38 cellular contexts compared by ENCODE assay signal in the genomic region with DNA sequence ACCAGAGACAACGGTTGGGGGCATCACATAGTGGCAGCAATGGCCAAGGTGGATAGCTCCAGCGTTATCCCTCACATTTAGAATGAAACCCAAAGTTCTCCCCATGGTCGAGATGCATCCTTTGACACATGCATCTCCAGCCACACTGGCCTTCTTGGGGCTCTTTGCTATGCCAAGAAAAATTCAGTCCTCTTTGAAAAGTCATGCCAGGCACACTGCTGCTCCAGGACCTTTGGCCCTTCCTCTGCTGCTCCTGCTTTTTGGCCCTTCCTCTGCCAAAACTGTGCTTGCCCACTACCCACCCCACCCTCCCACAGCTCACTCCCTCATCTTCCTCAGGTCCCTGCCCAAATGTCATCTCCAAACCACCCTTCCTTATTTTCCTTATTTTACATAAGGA.
"Had no signal": no experiment of that assay in that cellular context is flagged by ENCODE, and none has a peak within 500 bp of the region (broad histone marks: within the 10 kb centered on the region; RNA-seq: fewer than 3 reads in every experiment).

No MANE protein-coding gene starts in this region.

- DNase-seq: activated effector memory CD4-positive, alpha-beta T cell treated with anti-CD3 and anti-CD28 coated beads, Interleukin-2, amount 50 U/mL, for 16 hours; activated effector memory CD4-positive, alpha-beta T cell treated with Interleukin-2 at 50 U/mL for 16 hours; activated gamma-delta T cell; activated gamma-delta T cell treated with Interleukin-2 at 50 U/mL for 16 hours; activated naive CD4-positive, alpha-beta T cell; activated naive CD4-positive, alpha-beta T cell treated with anti-CD3 and anti-CD28 coated beads for 36 hours; activated naive CD4-positive, alpha-beta T cell treated with anti-CD3 and anti-CD28 coated beads, Interleukin-2, amount 10 ng/mL, durations not matched to agents 7 days and 5 days; activated naive CD4-positive, alpha-beta T cell treated with anti-CD3 and anti-CD28 coated beads, Interleukin-2, amount 50 U/mL, for 16 hours; activated naive CD4-positive, alpha-beta T cell treated with Interleukin-2 at 50 U/mL for 16 hours; activated naive CD8-positive, alpha-beta T cell treated with anti-CD3 and anti-CD28 coated beads for 36 hours; activated naive CD8-positive, alpha-beta T cell treated with anti-CD3 and anti-CD28 coated beads, Interleukin-2, amount 10 ng/mL, durations not matched to agents 7 days and 5 days; activated naive CD8-positive, alpha-beta T cell treated with anti-CD3 and anti-CD28 coated beads, Interleukin-2, amount 50 U/mL, for 24 hours; activated T-cell treated with anti-CD3 and anti-CD28 coated beads, Interleukin-2, amount 50 U/mL, for 1 hour; activated T-cell treated with anti-CD3 and anti-CD28 coated beads, Interleukin-2, amount 50 U/mL, for 24 hours; activated T-cell treated with anti-CD3 and anti-CD28 coated beads, Interleukin-2, amount 50 U/mL, for 4 hours; activated T-cell treated with anti-CD3 and anti-CD28 coated beads, Interleukin-2, amount 50 U/mL, for 48 hours; activated T-cell treated with anti-CD3 and anti-CD28 coated beads, Interleukin-2, amount 50 U/mL, for 72 hours; adrenal gland; amniotic stem cell; amygdala; anterior cingulate cortex; aorta; body of pancreas; brain microvascular endothelial cell; caudate nucleus; central memory CD4-positive, alpha-beta T cell; cerebellar nuclear complex had no signal

- H3K9me3 Mint-ChIP-seq: activated naive CD4-positive, alpha-beta T cell treated with anti-CD3 and anti-CD28 coated beads for 36 hours; activated naive CD4-positive, alpha-beta T cell treated with anti-CD3 and anti-CD28 coated beads, Interleukin-2, amount 10 ng/mL, durations not matched to agents 7 days and 5 days; activated naive CD8-positive, alpha-beta T cell treated with anti-CD3 and anti-CD28 coated beads for 36 hours; activated naive CD8-positive, alpha-beta T cell treated with anti-CD3 and anti-CD28 coated beads, Interleukin-2, amount 10 ng/mL, durations not matched to agents 7 days and 5 days; activated T-cell treated with anti-CD3 and anti-CD28 coated beads, Interleukin-2, amount 50 U/mL, for 24 hours; activated T-helper 1 cell treated with anti-CD3 and anti-CD28 coated beads, Interleukin-12 subunit alpha, Interleukin-12 subunit beta, Interleukin-2, Interleukin-4 antibody, amounts not matched to agents 30 ng/mL and 10 ng/mL and 1 ng/mL, durations not matched to agents 14 hours and 24 hours and 36 hours; activated T-helper 2 cell treated with anti-CD3 and anti-CD28 coated beads, Interferon-gamma antibody, Interleukin-2, Interleukin-4, amounts not matched to agents 10 μg/mL and 5 μg/mL and 100 μg/mL, durations not matched to agents 14 hours and 24 hours and 36 hours; brain; central memory CD8-positive, alpha-beta T cell had no signal

- H3K27ac ChIP-seq: adrenal gland, ascending aorta, body of pancreas, brain microvascular endothelial cell, breast epithelium, cardiac muscle cell had no signal

- H3K4me1 Mint-ChIP-seq: activated naive CD4-positive, alpha-beta T cell treated with anti-CD3 and anti-CD28 coated beads, Interleukin-2, amount 10 ng/mL, durations not matched to agents 7 days and 5 days; activated naive CD4-positive, alpha-beta T cell treated with anti-CD3 and anti-CD28 coated beads, Interleukin-2, amount 50 U/mL, for 24 hours; activated naive CD8-positive, alpha-beta T cell treated with anti-CD3 and anti-CD28 coated beads for 36 hours; activated naive CD8-positive, alpha-beta T cell treated with anti-CD3 and anti-CD28 coated beads, Interleukin-2, amount 10 ng/mL, durations not matched to agents 7 days and 5 days; activated naive CD8-positive, alpha-beta T cell treated with anti-CD3 and anti-CD28 coated beads, Interleukin-2, amount 50 U/mL, for 24 hours; activated T-helper 17 cell treated with anti-CD3 and anti-CD28 coated beads, Interleukin-2, amount 50 U/mL, for 72 hours; brain; central memory CD8-positive, alpha-beta T cell had no signal

- H3K4me3 Mint-ChIP-seq: activated naive CD4-positive, alpha-beta T cell treated with anti-CD3 and anti-CD28 coated beads for 36 hours; activated naive CD4-positive, alpha-beta T cell treated with anti-CD3 and anti-CD28 coated beads, Interleukin-2, amount 10 ng/mL, durations not matched to agents 7 days and 5 days; activated naive CD4-positive, alpha-beta T cell treated with anti-CD3 and anti-CD28 coated beads, Interleukin-2, amount 50 U/mL, for 24 hours; activated naive CD8-positive, alpha-beta T cell; activated naive CD8-positive, alpha-beta T cell treated with anti-CD3 and anti-CD28 coated beads for 36 hours; activated naive CD8-positive, alpha-beta T cell treated with anti-CD3 and anti-CD28 coated beads, Interleukin-2, amount 10 ng/mL, durations not matched to agents 7 days and 5 days; activated naive CD8-positive, alpha-beta T cell treated with anti-CD3 and anti-CD28 coated beads, Interleukin-2, amount 50 U/mL, for 24 hours; activated T-cell treated with anti-CD3 and anti-CD28 coated beads, Interleukin-2, amount 50 U/mL, for 24 hours; activated T-cell treated with anti-CD3 and anti-CD28 coated beads, Interleukin-2, amount 50 U/mL, for 4 hours; activated T-cell treated with anti-CD3 and anti-CD28 coated beads, Interleukin-2, amount 50 U/mL, for 72 hours; activated T-helper 1 cell treated with anti-CD3 and anti-CD28 coated beads, Interleukin-12 subunit alpha, Interleukin-12 subunit beta, Interleukin-2, Interleukin-4 antibody, amounts not matched to agents 30 ng/mL and 10 ng/mL and 1 ng/mL, durations not matched to agents 14 hours and 24 hours and 36 hours; activated T-helper 17 cell treated with anti-CD3 and anti-CD28 coated beads, Interleukin-2, amount 50 U/mL, for 72 hours; brain; central memory CD8-positive, alpha-beta T cell had no signal

- H3K27me3 Mint-ChIP-seq: activated naive CD4-positive, alpha-beta T cell treated with anti-CD3 and anti-CD28 coated beads, Interleukin-2, amount 10 ng/mL, durations not matched to agents 7 days and 5 days; activated naive CD8-positive, alpha-beta T cell treated with anti-CD3 and anti-CD28 coated beads, Interleukin-2, amount 10 ng/mL, durations not matched to agents 7 days and 5 days had no signal

- H3K36me3 Mint-ChIP-seq: activated naive CD4-positive, alpha-beta T cell treated with anti-CD3 and anti-CD28 coated beads, Interleukin-2, amount 10 ng/mL, durations not matched to agents 7 days and 5 days; activated naive CD4-positive, alpha-beta T cell treated with anti-CD3 and anti-CD28 coated beads, Interleukin-2, amount 50 U/mL, for 24 hours; activated naive CD4-positive, alpha-beta T cell treated with anti-CD3 and anti-CD28 coated beads, Interleukin-2, amount 50 U/mL, for 72 hours; activated naive CD8-positive, alpha-beta T cell; activated naive CD8-positive, alpha-beta T cell treated with anti-CD3 and anti-CD28 coated beads for 36 hours; activated naive CD8-positive, alpha-beta T cell treated with anti-CD3 and anti-CD28 coated beads, Interleukin-2, amount 10 ng/mL, durations not matched to agents 7 days and 5 days; brain had no signal

- H3K4me1 ChIP-seq: adrenal gland, ascending aorta, body of pancreas, breast epithelium had no signal

- H3K27ac Mint-ChIP-seq: activated naive CD4-positive, alpha-beta T cell treated with anti-CD3 and anti-CD28 coated beads for 36 hours; activated naive CD4-positive, alpha-beta T cell treated with anti-CD3 and anti-CD28 coated beads, Interleukin-2, amount 10 ng/mL, durations not matched to agents 7 days and 5 days; activated naive CD4-positive, alpha-beta T cell treated with anti-CD3 and anti-CD28 coated beads, Interleukin-2, amount 50 U/mL, for 24 hours; activated naive CD4-positive, alpha-beta T cell treated with anti-CD3 and anti-CD28 coated beads, Interleukin-2, amount 50 U/mL, for 72 hours; activated naive CD8-positive, alpha-beta T cell; activated naive CD8-positive, alpha-beta T cell treated with anti-CD3 and anti-CD28 coated beads for 36 hours; activated naive CD8-positive, alpha-beta T cell treated with anti-CD3 and anti-CD28 coated beads, Interleukin-2, amount 10 ng/mL, durations not matched to agents 7 days and 5 days; activated naive CD8-positive, alpha-beta T cell treated with anti-CD3 and anti-CD28 coated beads, Interleukin-2, amount 50 U/mL, for 24 hours; activated T-cell treated with anti-CD3 and anti-CD28 coated beads, Interleukin-2, amount 50 U/mL, for 24 hours; activated T-cell treated with anti-CD3 and anti-CD28 coated beads, Interleukin-2, amount 50 U/mL, for 72 hours; activated T-helper 1 cell treated with anti-CD3 and anti-CD28 coated beads, Interleukin-12 subunit alpha, Interleukin-12 subunit beta, Interleukin-2, Interleukin-4 antibody, amounts not matched to agents 30 ng/mL and 10 ng/mL and 1 ng/mL, durations not matched to agents 14 hours and 24 hours and 36 hours; activated T-helper 17 cell treated with anti-CD3 and anti-CD28 coated beads, Interleukin-2, amount 50 U/mL, for 72 hours; activated T-helper 2 cell treated with anti-CD3 and anti-CD28 coated beads, Interferon-gamma antibody, Interleukin-2, Interleukin-4, amounts not matched to agents 10 μg/mL and 5 μg/mL and 100 μg/mL, durations not matched to agents 14 hours and 24 hours and 36 hours; brain had no signal

- H3K27me3 ChIP-seq: adrenal gland, ascending aorta, body of pancreas, brain microvascular endothelial cell had no signal

- H3K4me3 ChIP-seq: adrenal gland, ascending aorta, body of pancreas, breast epithelium, cardiac muscle cell had no signal

- H3K36me3 ChIP-seq: adrenal gland, ascending aorta, brain microvascular endothelial cell, breast epithelium, cardiac muscle cell had no signal

- H3K9me3 ChIP-seq: adrenal gland, ascending aorta, body of pancreas had no signal
